ENCODE assay signal across 5 cellular contexts in the genomic region with DNA sequence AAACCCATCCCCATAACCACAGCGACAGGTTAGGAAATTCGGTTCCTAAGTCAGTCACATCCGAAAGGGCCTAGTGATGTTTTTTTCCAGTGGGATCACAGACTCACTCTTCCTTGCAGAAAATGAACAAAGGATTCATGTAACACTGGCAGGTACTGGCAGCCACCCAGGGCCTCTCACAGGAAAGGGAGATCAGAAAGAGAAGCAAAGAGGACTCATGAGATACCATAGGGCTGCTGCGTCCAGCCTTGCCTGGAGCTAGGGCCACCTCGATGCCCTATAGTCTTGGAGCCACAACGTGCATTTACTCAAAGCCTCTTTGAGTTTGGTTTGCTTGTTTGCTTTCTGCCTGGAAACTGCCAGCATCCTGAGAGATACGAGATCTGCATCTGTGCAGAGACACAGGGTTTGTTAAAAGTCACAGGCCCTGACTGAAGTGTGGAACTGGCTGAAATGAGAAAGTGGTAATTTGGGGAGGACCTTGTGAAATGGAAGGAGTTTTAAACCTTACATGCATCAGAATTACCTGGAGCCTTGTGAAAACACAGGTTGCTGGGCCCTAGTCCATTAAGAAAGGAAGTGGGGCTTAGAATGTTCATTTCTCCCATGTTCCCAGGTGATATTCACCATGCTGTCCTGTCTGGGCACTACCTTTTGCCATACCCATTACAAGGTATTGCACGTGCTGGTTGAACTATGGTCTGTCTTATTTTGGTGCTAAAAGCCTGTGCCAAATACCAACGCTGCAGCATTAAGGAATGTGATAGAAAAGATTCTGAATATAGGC. TPM values are rescaled to one million over a fixed set of nuclear protein-coding genes. Genes with fewer than 3 reads are reported as not detected.
"Had no signal": no experiment of that assay in that cellular context is flagged by ENCODE, and none has a peak within 500 bp of the region (broad histone marks: within the 10 kb centered on the region; RNA-seq: fewer than 3 reads in every experiment).

No MANE protein-coding gene starts in this region.

RNA-seq across cellular contexts. Expression of gene CCL3L1, which starts 5.8 kb away (rescaled TPM):
- total RNA-seq: cardiac muscle cell, PC-3, SK-MEL-5, WTC11 had no signal

RNA-seq across cellular contexts. Expression of gene TBC1D3B, which starts 14.3 kb away (rescaled TPM):
- polyA plus RNA-seq: K562 had no signal

RNA-seq across cellular contexts. Expression of gene CCL4L2, which starts 20.1 kb away (rescaled TPM):
- total RNA-seq: cardiac muscle cell, PC-3, SK-MEL-5, WTC11 had no signal
